ENCODE assay signal across 1 cellular context in genomic region chr17:28991779-28992178, GRCh38.
TF ChIP-seq lines count a peak whose summit lies in the region.

No MANE protein-coding gene starts in this region.

TF ChIP-seq in A549, 52 proteins besides CTCF, POLR2A, EP300 and RAD21 (continued from another document):
- TF ChIP-seq REST (IDR thresholded peaks at IDR 0.05) (no peak), RCOR1 (IDR thresholded peaks at IDR 0.05; ENCODE audit: low read depth, low read length) (no peak), RNF2 (IDR thresholded peaks at IDR 0.05; ENCODE audit: borderline replicate concordance, low read depth) (no peak)
